28 cellular contexts compared by ENCODE assay signal in genomic region chr6:101722481-101722880, GRCh38.
DNase-seq lines count a peak whose midpoint lies in the region; ATAC-seq, FAIRE-seq and TF ChIP-seq lines count a peak whose summit lies in the region.
"Had no signal": no experiment of that assay in that cellular context is flagged by ENCODE, and none has a peak within 500 bp of the region (broad histone marks: within the 10 kb centered on the region; RNA-seq: fewer than 3 reads in every experiment).

No MANE protein-coding gene starts in this region.

- H3K27me3 Mint-ChIP-seq in GM23338 (ENCODE audit: insufficient read depth, low read depth, poor library complexity), result no peaks in the 10 kb centered on the region
- no peaks in the 10 kb centered on the region for H3K27me3 Mint-ChIP-seq in astrocyte (ENCODE audit: low read depth, unreplicated experiment)
- H3K27me3 Mint-ChIP-seq in osteocyte (ENCODE audit: unreplicated experiment), result no peaks in the 10 kb centered on the region
- H3K27me3 Mint-ChIP-seq in activated naive CD8-positive, alpha-beta T cell treated with anti-CD3 and anti-CD28 coated beads for 36 hours, result no peaks in the 10 kb centered on the region

- DNase-seq in GM23338 (ENCODE audit: low spot score) (no peak), astrocyte (ENCODE audit: low read depth) (no peak), fibroblast of mammary gland (ENCODE audit: low read depth) (peak; percentile 25), osteocyte (ENCODE audit: extremely low spot score, unreplicated experiment) (no peak), left ventricle myocardium inferior (no peak), upper lobe of right lung (no peak)
- no peak for DNase-seq in activated naive CD8-positive, alpha-beta T cell treated with anti-CD3 and anti-CD28 coated beads for 36 hours
- DNase-seq: activated CD4-positive, CD25-positive, alpha-beta regulatory T cell treated with anti-CD3 and anti-CD28 coated beads, Interleukin-2, amount 50 U/mL, for 72 hours; activated naive CD4-positive, alpha-beta T cell treated with Interleukin-2 at 50 U/mL for 16 hours; activated T-cell treated with anti-CD3 and anti-CD28 coated beads, Interleukin-2, amount 50 U/mL, for 4 hours; CD8-positive, alpha-beta memory T cell; DMS53; effector CD8-positive, alpha-beta T cell; hypothalamus; lower lobe of right lung; NCI-H146; NCI-H2171; NCI-H526 treated with DMSO at 0.1 percent for 48 hours; Right ventricle myocardium superior; stimulated activated naive CD4-positive, alpha-beta T cell; testis had no signal

- H3K4me3 ChIP-seq in GM23338 (no peak overlapping the region), astrocyte (ENCODE audit: insufficient read depth, low read depth, low read length) (no peak overlapping the region), fibroblast of mammary gland (ENCODE audit: control insufficient read depth, low read depth, low read length) (no peak overlapping the region), left ventricle myocardium inferior (no peak overlapping the region), upper lobe of right lung (no peak overlapping the region)
- H3K4me3 ChIP-seq: HAP-1, K562, lower lobe of right lung, skin epidermis, testis had no signal

- peak overlapping the region; percentile 31 for H3K9ac ChIP-seq in astrocyte (ENCODE audit: low read length)

- no peaks in the 10 kb centered on the region; the same call in 2 of the 3 replicates for H3K9me3 Mint-ChIP-seq in GM23338
- no peaks in the 10 kb centered on the region for H3K9me3 Mint-ChIP-seq in astrocyte (ENCODE audit: unreplicated experiment)
- no peaks in the 10 kb centered on the region for H3K9me3 Mint-ChIP-seq in osteocyte (ENCODE audit: unreplicated experiment)
- H3K9me3 Mint-ChIP-seq in activated naive CD8-positive, alpha-beta T cell treated with anti-CD3 and anti-CD28 coated beads for 36 hours, result no peaks in the 10 kb centered on the region

- ATAC-seq in GM23338 (no peak), HG03139 (IDR thresholded peaks at IDR 0.05; ENCODE audit: unreplicated experiment) (no peak), upper lobe of right lung (no peak)
- ATAC-seq: activated T-cell treated with anti-CD3 and anti-CD28 coated beads, Interleukin-2, amount 50 U/mL, for 4 hours; K562; lower lobe of right lung had no signal

- H3K9me3 ChIP-seq in astrocyte (ENCODE audit: insufficient read depth, low read depth, low read length) (no peaks in the 10 kb centered on the region), left ventricle myocardium inferior (replicated peaks) (no peaks in the 10 kb centered on the region), upper lobe of right lung (no peaks in the 10 kb centered on the region)
- H3K9me3 ChIP-seq: HAP-1, lower lobe of right lung, testis had no signal

- H4K20me1 ChIP-seq in GM23338 (replicated peaks; ENCODE audit: insufficient read depth) (no peaks in the 10 kb centered on the region), astrocyte (ENCODE audit: insufficient read depth, low read length) (no peaks in the 10 kb centered on the region)

- H3K4me2 ChIP-seq in GM23338 (no peak overlapping the region), astrocyte (ENCODE audit: low read length) (peak overlapping the region; percentile 42)

- no peak overlapping the region for H3K27ac ChIP-seq in GM23338 (ENCODE audit: low read depth)
- peak overlapping the region; percentile 60 for H3K27ac ChIP-seq in astrocyte (ENCODE audit: low read depth, low read length)
- no peak overlapping the region for H3K27ac ChIP-seq in left ventricle myocardium inferior (replicated peaks)
- no peak overlapping the region for H3K27ac ChIP-seq in upper lobe of right lung
- H3K27ac ChIP-seq: lower lobe of right lung, testis had no signal

- H3K79me2 ChIP-seq in GM23338 (replicated peaks; ENCODE audit: insufficient read depth), result no peaks in the 10 kb centered on the region
- H3K79me2 ChIP-seq in astrocyte (ENCODE audit: insufficient read depth, low read length), result no peaks in the 10 kb centered on the region

- H3K4me3 Mint-ChIP-seq in GM23338 (no peak overlapping the region), astrocyte (ENCODE audit: unreplicated experiment) (no peak overlapping the region), osteocyte (ENCODE audit: unreplicated experiment) (no peak overlapping the region)
- no peak overlapping the region for H3K4me3 Mint-ChIP-seq in activated naive CD8-positive, alpha-beta T cell treated with anti-CD3 and anti-CD28 coated beads for 36 hours
- H3K4me3 Mint-ChIP-seq: activated T-cell treated with anti-CD3 and anti-CD28 coated beads, Interleukin-2, amount 50 U/mL, for 4 hours; CD8-positive, alpha-beta memory T cell had no signal

- H3K9me2 ChIP-seq in GM23338 (ENCODE audit: insufficient read depth), result no peaks in the 10 kb centered on the region

- H3K4me1 ChIP-seq in GM23338 (ENCODE audit: insufficient read depth) (peaks cover 23% of the 10 kb centered on the region), astrocyte (ENCODE audit: insufficient read depth, low read length) (peaks cover 7% of the 10 kb centered on the region), left ventricle myocardium inferior (no peaks in the 10 kb centered on the region), upper lobe of right lung (no peaks in the 10 kb centered on the region)
- H3K4me1 ChIP-seq: HAP-1, lower lobe of right lung, testis had no signal

- no peaks in the 10 kb centered on the region for H3K36me3 Mint-ChIP-seq in GM23338 (ENCODE audit: low read depth)
- no peaks in the 10 kb centered on the region for H3K36me3 Mint-ChIP-seq in astrocyte (ENCODE audit: low read depth, unreplicated experiment)
- no peaks in the 10 kb centered on the region for H3K36me3 Mint-ChIP-seq in osteocyte (ENCODE audit: unreplicated experiment)
- H3K36me3 Mint-ChIP-seq in activated naive CD8-positive, alpha-beta T cell treated with anti-CD3 and anti-CD28 coated beads for 36 hours, result no peaks in the 10 kb centered on the region
- H3K36me3 Mint-ChIP-seq: CD8-positive, alpha-beta memory T cell had no signal

- H3K4me1 Mint-ChIP-seq in GM23338 (peaks cover 22% of the 10 kb centered on the region), astrocyte (ENCODE audit: low read depth, unreplicated experiment) (peaks cover 12% of the 10 kb centered on the region), osteocyte (ENCODE audit: unreplicated experiment) (peaks cover 25% of the 10 kb centered on the region)
- H3K4me1 Mint-ChIP-seq in activated naive CD8-positive, alpha-beta T cell treated with anti-CD3 and anti-CD28 coated beads for 36 hours, result no peaks in the 10 kb centered on the region

- intact Hi-C loops in left ventricle myocardium inferior (cut with micrococcal nuclease) (no loop called here), upper lobe of right lung (cut with DNase I) (no loop called here)

- H3K36me3 ChIP-seq in GM23338 (ENCODE audit: insufficient read depth), result no peaks in the 10 kb centered on the region
- no peaks in the 10 kb centered on the region for H3K36me3 ChIP-seq in astrocyte (ENCODE audit: insufficient read depth, low read length)
- no peaks in the 10 kb centered on the region for H3K36me3 ChIP-seq in left ventricle myocardium inferior
- no peaks in the 10 kb centered on the region for H3K36me3 ChIP-seq in upper lobe of right lung
- H3K36me3 ChIP-seq: HAP-1, lower lobe of right lung had no signal

- FAIRE-seq in astrocyte (lab: Jason Lieb, UNC), result no peak
- FAIRE-seq: frontal cortex, islet of Langerhans, K562, TTC549 had no signal

- H3F3A ChIP-seq in GM23338 (replicated peaks; ENCODE audit: low read depth), result no peaks in the 10 kb centered on the region

- TF ChIP-seq CTCF in GM23338 (conservative IDR thresholded peaks at IDR 0.05; ENCODE audit: low read depth in 2 of 2) (no peak), astrocyte (IDR thresholded peaks at IDR 0.05; ENCODE audit: insufficient read depth, low read depth, low read length) (no peak), fibroblast of mammary gland (conservative IDR thresholded peaks at IDR 0.05; ENCODE audit: control insufficient read depth, insufficient read depth, low read depth, low read length) (no peak), osteocyte (IDR thresholded peaks at IDR 0.05) (no peak), left ventricle myocardium inferior (IDR thresholded peaks at IDR 0.05; ENCODE audit: borderline replicate concordance) (no peak), upper lobe of right lung (IDR thresholded peaks at IDR 0.05) (no peak)

- H3K27me3 ChIP-seq in GM23338 (ENCODE audit: insufficient read depth) (no peaks in the 10 kb centered on the region), astrocyte (ENCODE audit: insufficient read depth, low read length) (no peaks in the 10 kb centered on the region), left ventricle myocardium inferior (ENCODE audit: low read depth) (no peaks in the 10 kb centered on the region), upper lobe of right lung (no peaks in the 10 kb centered on the region)
- H3K27me3 ChIP-seq: testis had no signal

- H3K27ac Mint-ChIP-seq in GM23338 (no peak overlapping the region), astrocyte (ENCODE audit: unreplicated experiment) (peak overlapping the region; percentile 83), osteocyte (ENCODE audit: unreplicated experiment) (peak overlapping the region; percentile 88)
- no peak overlapping the region for H3K27ac Mint-ChIP-seq in activated naive CD8-positive, alpha-beta T cell treated with anti-CD3 and anti-CD28 coated beads for 36 hours
- H3K27ac Mint-ChIP-seq: CD8-positive, alpha-beta memory T cell had no signal

- peak overlapping the region; percentile 2; the same call in 1 of the 2 replicates for H2AFZ ChIP-seq in GM23338
- H2AFZ ChIP-seq in astrocyte (ENCODE audit: low read depth, low read length), result no peak overlapping the region

TF ChIP-seq in GM23338, 12 proteins besides CTCF, POLR2A, EP300 and RAD21 (continues in another document):
- TF ChIP-seq JUNB (IDR thresholded peaks at IDR 0.05; ENCODE audit: unreplicated experiment), result no peak
- TF ChIP-seq EZH2 (IDR thresholded peaks at IDR 0.05; ENCODE audit: low read depth, unreplicated experiment), result no peak
- TF ChIP-seq POLR2AphosphoS5 (IDR thresholded peaks at IDR 0.05; ENCODE audit: low read depth), result no peak

Comparison
In these comparisons a context has a peak if more than half of its experiments do, and no peak if none do; other contexts are left out.
1. H3K27ac Mint-ChIP-seq: peak in astrocyte (single experiment) and osteocyte (single experiment); none in GM23338 (single experiment) and activated naive CD8-positive, alpha-beta T cell treated with anti-CD3 and anti-CD28 coated beads for 36 hours (single experiment).